ENCODE assay signal across 2 cellular contexts in genomic region chr11:47243454-47243853, GRCh38.
TF ChIP-seq lines count a peak whose summit lies in the region.

No MANE protein-coding gene starts in this region.

TF ChIP-seq in SK-N-SH, 30 proteins besides CTCF, POLR2A, EP300 and RAD21 (continued from another document):
- TF ChIP-seq PBX3 (IDR thresholded peaks at IDR 0.05) (no peak), USF1 (IDR thresholded peaks at IDR 0.05; ENCODE audit: borderline replicate concordance, low read depth) (no peak), GATA2 (CRISPR knock-in tag; IDR thresholded peaks at IDR 0.05) (no peak), IRF3 (IDR thresholded peaks at IDR 0.05; ENCODE audit: low read depth, low read length) (no peak), MEF2A (IDR thresholded peaks at IDR 0.05; ENCODE audit: borderline replicate concordance, low read depth) (no peak), SMC3 (IDR thresholded peaks at IDR 0.05; ENCODE audit: low read depth, low read length) (no peak), FOXJ3 (CRISPR knock-in tag; IDR thresholded peaks at IDR 0.05) (no peak)

TF ChIP-seq in SK-N-SH treated with all-trans-retinoic acid at 6 μM for 48 hours, 23 proteins besides CTCF, POLR2A, EP300 and RAD21 (continued from another document):
- TF ChIP-seq PATZ1 (CRISPR knock-in tag; IDR thresholded peaks at IDR 0.05; ENCODE audit: borderline replicate concordance), result no peak
TF ChIP-seq in SK-N-SH treated with all-trans-retinoic acid at 6 μM for 48 hours: peak in this region for 0.
